ENCODE assay signal across 9 cellular contexts in the genomic region with DNA sequence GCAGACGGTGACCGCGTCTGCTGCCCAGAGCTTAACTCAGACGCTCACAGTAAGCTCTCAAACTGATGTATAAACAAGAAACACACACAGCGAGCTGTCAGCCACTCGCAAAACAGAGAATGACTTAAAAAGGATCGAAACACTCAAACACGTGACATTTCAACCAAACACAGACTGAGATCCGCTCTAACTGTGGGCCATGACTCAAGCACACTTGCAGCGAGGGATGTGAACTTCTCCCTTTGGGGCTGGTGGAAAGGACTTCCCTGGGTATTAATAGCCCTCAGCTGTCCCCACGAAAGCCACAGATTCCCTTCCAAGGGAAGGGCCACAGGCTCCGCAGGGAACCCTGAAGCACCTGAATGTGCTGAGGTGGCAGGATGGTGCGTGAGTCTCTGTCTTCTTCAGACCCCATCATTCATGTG. TPM values are rescaled to one million over a fixed set of nuclear protein-coding genes. Genes with fewer than 3 reads are reported as not detected.
A peak's percentile ranks its signal among the peaks of the same experiment; 100 is the strongest.
DNase-seq lines count a peak whose midpoint lies in the region; ATAC-seq lines count a peak whose summit lies in the region.
"Had no signal": no experiment of that assay in that cellular context is flagged by ENCODE, and none has a peak within 500 bp of the region (broad histone marks: within the 10 kb centered on the region; RNA-seq: fewer than 3 reads in every experiment).

No MANE protein-coding gene starts in this region.

- no peaks in the 10 kb centered on the region for H3K27me3 Mint-ChIP-seq in activated naive CD8-positive, alpha-beta T cell treated with anti-CD3 and anti-CD28 coated beads for 36 hours

- H3K4me1 Mint-ChIP-seq in activated naive CD8-positive, alpha-beta T cell treated with anti-CD3 and anti-CD28 coated beads for 36 hours: peaks cover 83% of the 10 kb centered on the region

- peak overlapping the region; percentile 73 for H3K27ac Mint-ChIP-seq in activated naive CD8-positive, alpha-beta T cell treated with anti-CD3 and anti-CD28 coated beads for 36 hours

- no peak overlapping the region for H3K4me3 Mint-ChIP-seq in activated naive CD8-positive, alpha-beta T cell treated with anti-CD3 and anti-CD28 coated beads for 36 hours

- ATAC-seq in HG03558 (IDR thresholded peaks at IDR 0.05; ENCODE audit: extremely low read depth, unreplicated experiment) (peak; percentile 61), GM21367 (IDR thresholded peaks at IDR 0.05; ENCODE audit: unreplicated experiment) (no peak)

- H3K9me3 Mint-ChIP-seq in activated naive CD8-positive, alpha-beta T cell treated with anti-CD3 and anti-CD28 coated beads for 36 hours: no peaks in the 10 kb centered on the region

- DNase-seq in NCI-H82 (lab: John Stamatoyannopoulos, UW) (peak; percentile 63), NCI-H82 treated with DMSO at 0.1 percent for 48 hours (lab: John Stamatoyannopoulos, UW; ENCODE audit: unreplicated experiment) (no peak), substantia nigra (lab: John Stamatoyannopoulos, UW) (no peak), iPS-NIHi11 (ENCODE audit: low spot score) (no peak)
- peak; percentile 54 for DNase-seq in activated naive CD8-positive, alpha-beta T cell treated with anti-CD3 and anti-CD28 coated beads for 36 hours
- peak; percentile 41 for DNase-seq in stimulated activated CD4-positive, alpha-beta T cell treated with anti-CD3 and anti-CD28 coated beads, Interleukin-4, amount 100 ng/mL, for 1 hour

- H3K27ac ChIP-seq in substantia nigra (ENCODE audit: low read depth, low read length, poor library complexity, severe bottlenecking): no peak overlapping the region
- H3K27ac ChIP-seq: 22Rv1 had no signal

- peaks cover 15% of the 10 kb centered on the region for H3K36me3 Mint-ChIP-seq in activated naive CD8-positive, alpha-beta T cell treated with anti-CD3 and anti-CD28 coated beads for 36 hours

RNA-seq across cellular contexts. Expression of a gene that starts 29.1 kb away (rescaled TPM):
- 10 to 100 TPM; 55.1 to 56.7 TPM for total RNA-seq in activated naive CD8-positive, alpha-beta T cell treated with anti-CD3 and anti-CD28 coated beads for 36 hours

Comparison
In these comparisons a context has a peak if more than half of its experiments do, and no peak if none do; other contexts are left out.
1. DNase-seq: peak in NCI-H82 (single experiment), activated naive CD8-positive, alpha-beta T cell treated with anti-CD3 and anti-CD28 coated beads for 36 hours (single experiment) and stimulated activated CD4-positive, alpha-beta T cell treated with anti-CD3 and anti-CD28 coated beads, Interleukin-4, amount 100 ng/mL, for 1 hour (single experiment); none in NCI-H82 treated with DMSO at 0.1 percent for 48 hours (single experiment), substantia nigra (0 of 49) and iPS-NIHi11 (single experiment).